Comparison of ENCODE assay signal across 7 cellular contexts in the genomic region with DNA sequence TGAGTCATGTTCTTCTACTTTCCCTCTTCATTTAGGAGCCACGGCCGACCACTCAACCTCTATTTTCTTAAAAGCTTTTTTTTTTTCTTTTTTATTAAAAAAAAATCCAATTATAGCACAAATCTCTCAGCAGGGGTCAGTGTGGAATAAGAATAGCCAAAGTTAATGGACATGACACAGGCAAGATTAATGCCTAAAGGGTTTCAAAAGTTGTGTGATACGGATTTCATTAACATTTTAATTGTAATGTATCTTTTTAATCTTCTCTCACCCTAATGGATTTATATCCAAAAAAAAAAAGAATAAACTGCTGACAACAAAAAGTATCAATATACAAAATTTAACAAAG. TPM values are rescaled to one million over a fixed set of nuclear protein-coding genes. Genes with fewer than 3 reads are reported as not detected.
DNase-seq lines count a peak whose midpoint lies in the region; ATAC-seq, FAIRE-seq and TF ChIP-seq lines count a peak whose summit lies in the region.

No MANE protein-coding gene starts in this region.

- no peak for ATAC-seq in GM19351 (IDR thresholded peaks at IDR 0.05; ENCODE audit: unreplicated experiment)
- no peak for ATAC-seq in mucosa of descending colon

- intact Hi-C loops in prostate gland (cut with DNase I) = loop anchor here (2.0 to 5.0 kb wide), 2 partner anchors 21 to 33 kb away; no protein-coding TSS in a partner anchor
- intact Hi-C loops in mucosa of descending colon (cut with DNase I, micrococcal nuclease) = loop anchor here in 1 of 2 donors (5.0 kb wide), 1 partner anchor 37 kb away; no protein-coding TSS in a partner anchor

- no peak for TF ChIP-seq POLR2A in prostate gland (IDR thresholded peaks at IDR 0.05)
- no peak for TF ChIP-seq POLR2A in GM12892 (IDR thresholded peaks at IDR 0.05; ENCODE audit: low read depth, low read length)

- H3K4me1 ChIP-seq in prostate gland (replicated peaks) (peaks cover 8% of the 10 kb centered on the region), mucosa of descending colon (ENCODE audit: low read depth) (peaks cover 12% of the 10 kb centered on the region)

- DNase-seq in ELR (ENCODE audit: low read depth) (peak; percentile 69), M059J (ENCODE audit: low read depth) (peak; percentile 50), dermis blood vessel endothelial cell (peak; percentile 63), prostate gland (ENCODE audit: low spot score) (no peak), GM12892 (ENCODE audit: insufficient read length) (no peak), mucosa of descending colon (no peak)

- no peaks in the 10 kb centered on the region for H3K36me3 ChIP-seq in prostate gland
- H3K36me3 ChIP-seq in mucosa of descending colon (ENCODE audit: low read depth) = no peaks in the 10 kb centered on the region

- TF ChIP-seq CTCF in prostate gland (IDR thresholded peaks at IDR 0.05) = peak in 2 of 4 experiments; percentile 24 to 49
- TF ChIP-seq CTCF in mucosa of descending colon (IDR thresholded peaks at IDR 0.05) = no peak

- H3K9me3 ChIP-seq in prostate gland (no peaks in the 10 kb centered on the region), mucosa of descending colon (no peaks in the 10 kb centered on the region)

- peak overlapping the region; percentile 62 to 66 for H3K27ac ChIP-seq in prostate gland

- H3K4me3 ChIP-seq in prostate gland = no peak overlapping the region
- no peak overlapping the region for H3K4me3 ChIP-seq in mucosa of descending colon

- no peaks in the 10 kb centered on the region for H3K27me3 ChIP-seq in prostate gland (replicated peaks; ENCODE audit: insufficient read depth)

- 22% methylated on average over 3 of the region's 3 CpGs for WGBS in prostate gland

- no peak for FAIRE-seq in GM12892 (lab: Jason Lieb, UNC)

RNA-seq across cellular contexts. Expression of a gene that starts 5.4 kb away (rescaled TPM):
- 4.2 and 9.8 TPM in 2 replicates for total RNA-seq in M059J (2014; rRNA removed; shearing (Covaris generic))
- total RNA-seq in dermis blood vessel endothelial cell (21.6 and 26.5 TPM in 2 replicates), prostate gland (10 to 100 TPM; 24.5 to 55.2 TPM), mucosa of descending colon (10 to 100 TPM; 15.9 to 81.3 (median 22.1) TPM)
- 0.04 TPM for polyA plus RNA-seq in GM12892 (2012; ENCODE audit: missing spikeins)

RNA-seq across cellular contexts. Expression of a gene that starts 29.0 kb away (rescaled TPM):
- 23.5 and 36.9 TPM in 2 replicates for total RNA-seq in M059J (2014; rRNA removed; shearing (Covaris generic))
- total RNA-seq in dermis blood vessel endothelial cell (59.7 and 73.7 TPM in 2 replicates), prostate gland (10 to 100 TPM; 44.7 to 65.1 TPM), mucosa of descending colon (10 to 100 TPM; 47.4 to 54.1 (median 52.0) TPM)
- polyA plus RNA-seq in GM12892 (2012; ENCODE audit: missing spikeins) = 6.3 TPM

Comparison
In these comparisons a context has a peak if more than half of its experiments do, and no peak if none do; other contexts are left out.
1. DNase-seq: peak in ELR (single experiment), M059J (single experiment) and dermis blood vessel endothelial cell (single experiment); none in prostate gland (single experiment), GM12892 (single experiment) and mucosa of descending colon (0 of 3).